ENCODE assay signal across 1 cellular context in the genomic region with DNA sequence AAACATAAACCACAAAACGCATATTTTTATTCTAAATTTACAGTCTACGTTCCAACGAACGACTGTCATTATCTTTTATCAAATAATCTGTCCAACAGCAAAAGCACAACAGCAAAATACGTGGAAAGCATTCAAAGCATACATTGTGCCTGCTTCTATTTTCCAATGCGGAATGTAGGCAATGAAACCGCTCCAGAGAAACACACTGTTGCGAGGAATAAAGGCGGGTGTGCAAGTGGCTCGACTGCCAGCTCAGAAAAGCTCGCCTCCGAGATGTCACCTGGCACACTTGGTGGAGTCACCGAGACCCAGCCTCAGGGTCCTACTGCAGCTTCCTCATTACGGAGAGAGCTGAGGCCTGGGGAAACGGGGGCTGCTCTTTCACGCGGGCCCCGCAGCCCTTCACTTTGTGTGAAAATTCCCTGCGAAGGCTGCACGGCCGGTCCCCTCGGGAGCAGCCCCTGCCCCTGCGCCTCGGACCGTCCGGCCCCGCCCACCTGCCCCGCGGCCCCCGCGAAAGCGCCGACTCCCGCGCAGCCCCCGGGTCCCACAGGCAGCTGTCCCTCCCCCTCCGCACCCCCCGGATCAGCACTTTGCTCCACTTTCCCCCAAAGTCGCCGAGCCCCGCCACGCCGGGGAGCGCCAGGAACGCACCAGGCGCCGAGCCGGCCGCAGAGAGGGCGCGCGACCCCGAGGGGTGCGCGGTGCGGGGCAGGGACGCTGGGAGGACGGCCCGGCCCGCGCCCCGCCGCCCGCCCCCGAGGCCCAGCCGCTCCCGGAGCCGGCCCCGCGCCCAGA.
TF ChIP-seq lines count a peak whose summit lies in the region.

No MANE protein-coding gene starts in this region.

TF ChIP-seq in HepG2, 621 proteins besides CTCF, POLR2A, EP300 and RAD21 (continued from another document and continues in another):
- peak; percentile 53; the same call in 1 of the 2 replicates for TF ChIP-seq GATAD1 (CRISPR knock-in tag; IDR thresholded peaks at IDR 0.05)
- peak; percentile 80 for TF ChIP-seq UBTF (CRISPR knock-in tag; IDR thresholded peaks at IDR 0.05)
- peak; percentile 50; the same call in 1 of the 2 replicates for TF ChIP-seq DMAP1 (CRISPR knock-in tag; IDR thresholded peaks at IDR 0.05)
- peak; percentile 69; the same call in 1 of the 2 replicates for TF ChIP-seq MEIS1 (CRISPR knock-in tag; IDR thresholded peaks at IDR 0.05; ENCODE audit: borderline replicate concordance)
- 0 out of 2 replicates have a peak, but pooled peaks have one; percentile 60 for TF ChIP-seq ZSCAN29 (CRISPR knock-in tag; conservative IDR thresholded peaks at IDR 0.05)
- 0 out of 2 replicates have a peak, but pooled peaks have one; percentile 39 for TF ChIP-seq RXRA (CRISPR knock-in tag; IDR thresholded peaks at IDR 0.05)
- TF ChIP-seq TARDBP (CRISPR knock-in tag; IDR thresholded peaks at IDR 0.05) = peak; percentile 55; the same call in 1 of the 2 replicates
- TF ChIP-seq ZNF512B (CRISPR knock-in tag; IDR thresholded peaks at IDR 0.05; ENCODE audit: borderline replicate concordance) = 0 out of 2 replicates have a peak, but pooled peaks have one; percentile 10
- TF ChIP-seq ZNF749 (CRISPR knock-in tag; IDR thresholded peaks at IDR 0.05; ENCODE audit: borderline replicate concordance) = no peak
- TF ChIP-seq GATAD2A (CRISPR knock-in tag; IDR thresholded peaks at IDR 0.05) = peak; percentile 43; the same call in 1 of the 2 replicates
- TF ChIP-seq IRX3 (CRISPR knock-in tag; IDR thresholded peaks at IDR 0.05; ENCODE audit: borderline replicate concordance, low read depth) = 0 out of 2 replicates have a peak, but pooled peaks have one; percentile 54
- peak; percentile 29; the same call in 1 of the 2 replicates for TF ChIP-seq ZNF264 (CRISPR knock-in tag; IDR thresholded peaks at IDR 0.05)
- TF ChIP-seq BRCA1 (CRISPR knock-in tag; IDR thresholded peaks at IDR 0.05) = 0 out of 2 replicates have a peak, but pooled peaks have one; percentile 11
- TF ChIP-seq ZBTB43 (CRISPR knock-in tag; conservative IDR thresholded peaks at IDR 0.05) = peak; percentile 94
- TF ChIP-seq ARID4A (CRISPR knock-in tag; IDR thresholded peaks at IDR 0.05; ENCODE audit: borderline replicate concordance) = peak; percentile 82
- TF ChIP-seq ZNF335 (CRISPR knock-in tag; IDR thresholded peaks at IDR 0.05) = 0 out of 2 replicates have a peak, but pooled peaks have one; percentile 37
- TF ChIP-seq KLF9 (CRISPR knock-in tag; IDR thresholded peaks at IDR 0.05; ENCODE audit: low read depth) = peak; percentile 77; the same call in 1 of the 2 replicates
- TF ChIP-seq NONO (IDR thresholded peaks at IDR 0.05) = no peak
- TF ChIP-seq NONO (CRISPR knock-in tag; conservative IDR thresholded peaks at IDR 0.05) = peak; percentile 34; the same call in 1 of the 2 replicates
- TF ChIP-seq ZNF20 (CRISPR knock-in tag; IDR thresholded peaks at IDR 0.05) = no peak
- TF ChIP-seq ZNF331 (CRISPR knock-in tag; IDR thresholded peaks at IDR 0.05) = 0 out of 2 replicates have a peak, but pooled peaks have one; percentile 34
- peak; percentile 25; the same call in 1 of the 2 replicates for TF ChIP-seq SNAPC5 (CRISPR knock-in tag; IDR thresholded peaks at IDR 0.05; ENCODE audit: borderline replicate concordance)
- TF ChIP-seq RNF2 (conservative IDR thresholded peaks at IDR 0.05; ENCODE audit: low read depth) = no peak
- no peak for TF ChIP-seq LCORL (IDR thresholded peaks at IDR 0.05)
- 0 out of 2 replicates have a peak, but pooled peaks have one; percentile 25 for TF ChIP-seq LCORL (CRISPR knock-in tag; IDR thresholded peaks at IDR 0.05)
- peak; percentile 44; the same call in 1 of the 2 replicates for TF ChIP-seq NCOR1 (IDR thresholded peaks at IDR 0.05; ENCODE audit: borderline replicate concordance, low read length)
- TF ChIP-seq MAX (IDR thresholded peaks at IDR 0.05) = peak; percentile 59
- TF ChIP-seq, protein P1, sequence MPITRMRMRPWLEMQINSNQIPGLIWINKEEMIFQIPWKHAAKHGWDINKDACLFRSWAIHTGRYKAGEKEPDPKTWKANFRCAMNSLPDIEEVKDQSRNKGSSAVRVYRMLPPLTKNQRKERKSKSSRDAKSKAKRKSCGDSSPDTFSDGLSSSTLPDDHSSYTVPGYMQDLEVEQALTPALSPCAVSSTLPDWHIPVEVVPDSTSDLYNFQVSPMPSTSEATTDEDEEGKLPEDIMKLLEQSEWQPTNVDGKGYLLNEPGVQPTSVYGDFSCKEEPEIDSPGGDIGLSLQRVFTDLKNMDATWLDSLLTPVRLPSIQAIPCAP (CRISPR knock-in tag; IDR thresholded peaks at IDR 0.05; ENCODE audit: low read depth) = 0 out of 2 replicates have a peak, but pooled peaks have one; percentile 25
- peak; percentile 54; the same call in 1 of the 2 replicates for TF ChIP-seq PPARG (CRISPR knock-in tag; conservative IDR thresholded peaks at IDR 0.05)
- peak; percentile 56; the same call in 1 of the 2 replicates for TF ChIP-seq NFAT5 (CRISPR knock-in tag; IDR thresholded peaks at IDR 0.05)
- peak; percentile 25 for TF ChIP-seq HNRNPK (IDR thresholded peaks at IDR 0.05; ENCODE audit: low read depth, low read length, poor library complexity, severe bottlenecking)
- TF ChIP-seq ZNF292 (CRISPR knock-in tag; IDR thresholded peaks at IDR 0.05; ENCODE audit: borderline replicate concordance, low read depth) = 0 out of 2 replicates have a peak, but pooled peaks have one; percentile 17
- TF ChIP-seq ZNF7 (CRISPR knock-in tag; IDR thresholded peaks at IDR 0.05) = no peak
